ENCODE assay signal across 1 cellular context in genomic region chr1:151311589-151312331, GRCh38.
TF ChIP-seq lines count a peak whose summit lies in the region.

No MANE protein-coding gene starts in this region.

TF ChIP-seq in IMR-90, 13 proteins besides CTCF, POLR2A, EP300 and RAD21:
- TF ChIP-seq NFE2L2 (IDR thresholded peaks at IDR 0.05; ENCODE audit: low read depth, low read length) (peak; percentile 68; the same call in 1 of the 2 replicates), MAZ (IDR thresholded peaks at IDR 0.05; ENCODE audit: borderline replicate concordance, low read depth, low read length) (peak; percentile 84; the same call in 1 of the 2 replicates), MAFK (IDR thresholded peaks at IDR 0.05; ENCODE audit: low read depth, low read length) (peak; percentile 61), MXI1 (IDR thresholded peaks at IDR 0.05; ENCODE audit: borderline replicate concordance, low read depth, low read length) (peak; percentile 73; the same call in 1 of the 2 replicates), CEBPB (IDR thresholded peaks at IDR 0.05; ENCODE audit: low read depth, low read length) (peak; percentile 100), RFX5 (IDR thresholded peaks at IDR 0.05; ENCODE audit: low read depth, low read length) (no peak), FOS (IDR thresholded peaks at IDR 0.05; ENCODE audit: low read depth, low read length) (peak; percentile 100), RCOR1 (IDR thresholded peaks at IDR 0.05; ENCODE audit: insufficient replicate concordance, low read length) (peak; percentile 84), CHD1 (IDR thresholded peaks at IDR 0.05; ENCODE audit: low read depth, low read length) (peak; percentile 63; the same call in 1 of the 2 replicates), BHLHE40 (IDR thresholded peaks at IDR 0.05; ENCODE audit: low read depth, low read length) (peak; percentile 78)
- TF ChIP-seq, protein P1, sequence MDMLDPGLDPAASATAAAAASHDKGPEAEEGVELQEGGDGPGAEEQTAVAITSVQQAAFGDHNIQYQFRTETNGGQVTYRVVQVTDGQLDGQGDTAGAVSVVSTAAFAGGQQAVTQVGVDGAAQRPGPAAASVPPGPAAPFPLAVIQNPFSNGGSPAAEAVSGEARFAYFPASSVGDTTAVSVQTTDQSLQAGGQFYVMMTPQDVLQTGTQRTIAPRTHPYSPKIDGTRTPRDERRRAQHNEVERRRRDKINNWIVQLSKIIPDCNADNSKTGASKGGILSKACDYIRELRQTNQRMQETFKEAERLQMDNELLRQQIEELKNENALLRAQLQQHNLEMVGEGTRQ (IDR thresholded peaks at IDR 0.05; ENCODE audit: low read depth, low read length): no peak
